ENCODE assay signal across 15 cellular contexts in genomic region chr7:112042631-112043030, GRCh38.
DNase-seq lines count a peak whose midpoint lies in the region; ATAC-seq and TF ChIP-seq lines count a peak whose summit lies in the region.
"Had no signal": no experiment of that assay in that cellular context is flagged by ENCODE, and none has a peak within 500 bp of the region (broad histone marks: within the 10 kb centered on the region; RNA-seq: fewer than 3 reads in every experiment).

No MANE protein-coding gene starts in this region.

- peaks cover 6% of the 10 kb centered on the region for H3K9me3 Mint-ChIP-seq in neural crest cell
- H3K9me3 Mint-ChIP-seq in activated T-helper 17 cell treated with anti-CD3 and anti-CD28 coated beads, Interleukin-2, amount 50 U/mL, for 72 hours = peaks cover 4% of the 10 kb centered on the region

- peaks cover 0 to 42% (median 7%) of the 10 kb centered on the region in 10 experiments; a peak in 10 of 20 replicates for H3K4me1 ChIP-seq in BLaER1 treated with 17β-estradiol and CSF1 and Interleukin-3, amounts not matched to agents 10 nM and 100 nM
- peaks cover 2% of the 10 kb centered on the region for H3K4me1 ChIP-seq in right cardiac atrium (ENCODE audit: control insufficient read depth, insufficient read depth, low read length)

- peaks cover 2 to 14% (median 10%) of the 10 kb centered on the region in 11 experiments for H3K9me3 ChIP-seq in BLaER1 treated with 17β-estradiol and CSF1 and Interleukin-3, amounts not matched to agents 10 nM and 100 nM (replicated peaks in 1 of 11)
- H3K9me3 ChIP-seq in right cardiac atrium (ENCODE audit: control insufficient read depth, low read length) = no peaks in the 10 kb centered on the region

- WGBS in right cardiac atrium = 95% methylated on average over 8 of the region's 8 CpGs

- H3K4me1 Mint-ChIP-seq in neural crest cell = no peaks in the 10 kb centered on the region
- no peaks in the 10 kb centered on the region for H3K4me1 Mint-ChIP-seq in activated T-helper 17 cell treated with anti-CD3 and anti-CD28 coated beads, Interleukin-2, amount 50 U/mL, for 72 hours
- H3K4me1 Mint-ChIP-seq: CD4-positive, alpha-beta memory T cell had no signal

- H3K4me3 Mint-ChIP-seq in neural crest cell = no peak overlapping the region
- no peak overlapping the region for H3K4me3 Mint-ChIP-seq in activated T-helper 17 cell treated with anti-CD3 and anti-CD28 coated beads, Interleukin-2, amount 50 U/mL, for 72 hours
- H3K4me3 Mint-ChIP-seq: CD4-positive, alpha-beta memory T cell; HFFc6 had no signal

- H3K27ac ChIP-seq in BLaER1 treated with 17β-estradiol and CSF1 and Interleukin-3, amounts not matched to agents 10 nM and 100 nM = no peak overlapping the region; a peak in 1 of 22 replicates
- H3K27ac ChIP-seq in right cardiac atrium (ENCODE audit: low read length) = no peak overlapping the region
- H3K27ac ChIP-seq: C4-2B had no signal

- ATAC-seq in activated T-helper 17 cell treated with anti-CD3 and anti-CD28 coated beads, Interleukin-2, amount 50 U/mL, for 72 hours (replicated peaks) = no peak
- no peak for ATAC-seq in right cardiac atrium
- ATAC-seq: GM12878, HepG2 had no signal

- H3K27me3 ChIP-seq in BLaER1 treated with 17β-estradiol and CSF1 and Interleukin-3, amounts not matched to agents 10 nM and 100 nM = no peaks in the 10 kb centered on the region
- no peaks in the 10 kb centered on the region for H3K27me3 ChIP-seq in right cardiac atrium (ENCODE audit: control insufficient read depth, insufficient read depth)

- H3K9ac ChIP-seq in BLaER1 treated with 17β-estradiol and CSF1 and Interleukin-3, amounts not matched to agents 10 nM and 100 nM = no peak overlapping the region

- H3K27me3 Mint-ChIP-seq in neural crest cell (ENCODE audit: low read depth) = no peaks in the 10 kb centered on the region
- H3K27me3 Mint-ChIP-seq in activated T-helper 17 cell treated with anti-CD3 and anti-CD28 coated beads, Interleukin-2, amount 50 U/mL, for 72 hours = peaks cover 14% of the 10 kb centered on the region

- intact Hi-C loops in right cardiac atrium (cut with DNase I) = no loop called here

- H3K36me3 Mint-ChIP-seq in neural crest cell (ENCODE audit: low read depth) = peaks cover 5% of the 10 kb centered on the region
- no peaks in the 10 kb centered on the region for H3K36me3 Mint-ChIP-seq in activated T-helper 17 cell treated with anti-CD3 and anti-CD28 coated beads, Interleukin-2, amount 50 U/mL, for 72 hours (ENCODE audit: low read depth)
- H3K36me3 Mint-ChIP-seq: CD4-positive, alpha-beta memory T cell had no signal

- peak; percentile 83 for DNase-seq in NCI-H187 treated with DMSO at 0.1 percent for 48 hours (lab: John Stamatoyannopoulos, UW)
- peak; percentile 27 for DNase-seq in NCI-H69 (lab: John Stamatoyannopoulos, UW)
- DNase-seq in neural crest cell (ENCODE audit: low read depth, low spot score) = no peak
- no peak for DNase-seq in right cardiac atrium
- DNase-seq in NCI-H1105 treated with DMSO at 0.1 percent for 48 hours (lab: John Stamatoyannopoulos, UW) = no peak
- DNase-seq: ACHN; CD4-positive, alpha-beta memory T cell; DMS79; HCEC 1CT; HFFc6 had no signal

- peak overlapping the region in 6 of 11 experiments; percentile 7 to 49 (median 36); a peak in 10 of 22 replicates for H3K4me2 ChIP-seq in BLaER1 treated with 17β-estradiol and CSF1 and Interleukin-3, amounts not matched to agents 10 nM and 100 nM

- TF ChIP-seq CTCF in neural crest cell (conservative IDR thresholded peaks at IDR 0.05) = no peak

- H3K27ac Mint-ChIP-seq in neural crest cell (ENCODE audit: unreplicated experiment) = peak overlapping the region; percentile 60
- H3K27ac Mint-ChIP-seq in activated T-helper 17 cell treated with anti-CD3 and anti-CD28 coated beads, Interleukin-2, amount 50 U/mL, for 72 hours = no peak overlapping the region
- H3K27ac Mint-ChIP-seq: CD4-positive, alpha-beta memory T cell; HFFc6 had no signal

- H3K4me3 ChIP-seq in BLaER1 treated with 17β-estradiol and CSF1 and Interleukin-3, amounts not matched to agents 10 nM and 100 nM = no peak overlapping the region
- no peak overlapping the region for H3K4me3 ChIP-seq in right cardiac atrium (ENCODE audit: low read length)
- H3K4me3 ChIP-seq: GM12878 had no signal

- H3K36me3 ChIP-seq in BLaER1 treated with 17β-estradiol and CSF1 and Interleukin-3, amounts not matched to agents 10 nM and 100 nM = peaks cover 0 to 38% (median 0%) of the 10 kb centered on the region in 11 experiments; a peak in 8 of 22 replicates

- peaks cover 0 to 100% (median 0%) of the 10 kb centered on the region in 11 experiments; a peak in 8 of 22 replicates for H4K20me1 ChIP-seq in BLaER1 treated with 17β-estradiol and CSF1 and Interleukin-3, amounts not matched to agents 10 nM and 100 nM

Comparison
In these comparisons a context has a peak if more than half of its experiments do, and no peak if none do; other contexts are left out.
1. DNase-seq: peak in NCI-H187 treated with DMSO at 0.1 percent for 48 hours (single experiment) and NCI-H69 (single experiment); none in neural crest cell (single experiment), right cardiac atrium (0 of 3) and NCI-H1105 treated with DMSO at 0.1 percent for 48 hours (single experiment).